11 cellular contexts compared by ENCODE assay signal in the genomic region with DNA sequence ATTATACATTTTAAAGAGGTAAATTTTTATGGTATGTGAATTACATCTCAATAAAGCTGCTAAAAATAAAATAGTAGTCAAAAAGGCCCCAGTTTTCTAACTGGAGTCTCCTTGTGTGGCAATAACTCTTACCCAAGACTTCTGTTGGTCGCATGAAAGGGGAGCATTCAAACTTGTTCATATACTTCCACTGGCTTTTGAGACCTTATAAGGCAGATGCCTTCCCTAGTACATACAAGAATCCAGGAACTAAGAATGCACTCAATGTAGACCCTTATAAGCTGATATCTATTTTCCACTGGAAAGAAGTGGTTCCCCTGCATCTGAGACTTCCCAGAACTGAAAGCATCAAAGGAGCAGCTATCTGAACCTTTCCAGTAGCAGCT.
"Had no signal": no experiment of that assay in that cellular context is flagged by ENCODE, and none has a peak within 500 bp of the region (broad histone marks: within the 10 kb centered on the region; RNA-seq: fewer than 3 reads in every experiment).

No MANE protein-coding gene starts in this region.

- H3K4me1 Mint-ChIP-seq: activated naive CD4-positive, alpha-beta T cell treated with anti-CD3 and anti-CD28 coated beads, Interleukin-2, amount 50 U/mL, for 24 hours had no signal

- DNase-seq: activated CD4-positive, alpha-beta T cell treated with anti-CD3 and anti-CD28 coated beads, Interleukin-2, amount 50 U/mL, for 1 hour; activated effector memory CD4-positive, alpha-beta T cell treated with Interleukin-2 at 50 U/mL for 16 hours; amniotic stem cell; brain microvascular endothelial cell; dorsolateral prefrontal cortex; esophagus squamous epithelium; stimulated activated CD4-positive, alpha-beta T cell treated with anti-CD3 and anti-CD28 coated beads, Interleukin-4, amount 100 ng/mL, for 1 hour; stimulated activated CD8-positive, alpha-beta memory T cell treated with anti-CD3 and anti-CD28 coated beads, Interleukin-4, amount 100 ng/mL, for 48 hours had no signal

- H3K4me3 Mint-ChIP-seq: activated naive CD4-positive, alpha-beta T cell treated with anti-CD3 and anti-CD28 coated beads, Interleukin-2, amount 50 U/mL, for 24 hours; neural crest cell; stimulated activated naive CD8-positive, alpha-beta T cell treated with anti-CD3 and anti-CD28 coated beads, Interleukin-15, Interleukin-2, amounts not matched to agents 100 ng/mL and 50 ng/mL, for 24 hours had no signal

- H3K9me3 Mint-ChIP-seq: activated naive CD4-positive, alpha-beta T cell treated with anti-CD3 and anti-CD28 coated beads, Interleukin-2, amount 50 U/mL, for 24 hours; neural crest cell; stimulated activated naive CD8-positive, alpha-beta T cell treated with anti-CD3 and anti-CD28 coated beads, Interleukin-15, Interleukin-2, amounts not matched to agents 100 ng/mL and 50 ng/mL, for 24 hours had no signal

- H3K27ac Mint-ChIP-seq: activated naive CD4-positive, alpha-beta T cell treated with anti-CD3 and anti-CD28 coated beads, Interleukin-2, amount 50 U/mL, for 24 hours; stimulated activated naive CD8-positive, alpha-beta T cell treated with anti-CD3 and anti-CD28 coated beads, Interleukin-15, Interleukin-2, amounts not matched to agents 100 ng/mL and 50 ng/mL, for 24 hours had no signal

- H3K27me3 Mint-ChIP-seq: activated naive CD4-positive, alpha-beta T cell treated with anti-CD3 and anti-CD28 coated beads, Interleukin-2, amount 50 U/mL, for 24 hours; stimulated activated naive CD8-positive, alpha-beta T cell treated with anti-CD3 and anti-CD28 coated beads, Interleukin-15, Interleukin-2, amounts not matched to agents 100 ng/mL and 50 ng/mL, for 24 hours had no signal
